ENCODE assay signal across 23 cellular contexts in genomic region chr9:78544260-78544659, GRCh38.
"Had no signal": no experiment of that assay in that cellular context is flagged by ENCODE, and none has a peak within 500 bp of the region (broad histone marks: within the 10 kb centered on the region; RNA-seq: fewer than 3 reads in every experiment).

No MANE protein-coding gene starts in this region.

- FAIRE-seq: keratinocyte had no signal

- H3K4me1 ChIP-seq: foreskin keratinocyte, gastroesophageal sphincter, heart left ventricle, lower lobe of right lung, parathyroid adenoma, suprapubic skin, transverse colon, vagina had no signal

- H3K27me3 ChIP-seq: foreskin keratinocyte, gastroesophageal sphincter, suprapubic skin, transverse colon, vagina had no signal

- H2AFZ ChIP-seq: parathyroid adenoma had no signal

- DNase-seq: dermis blood vessel endothelial cell; effector memory CD4-positive, alpha-beta T cell; foreskin keratinocyte; heart left ventricle; hippocampal formation; left ventricle myocardium superior; lower lobe of right lung; naive thymus-derived CD8-positive, alpha-beta T cell; stimulated activated CD4-positive, alpha-beta T cell treated with anti-CD3 and anti-CD28 coated beads, Interleukin-12 subunit alpha, Interleukin-12 subunit beta, amount 100 ng/mL, for 4 hours; stimulated activated CD4-positive, alpha-beta T cell treated with anti-CD3 and anti-CD28 coated beads, Interleukin-1b, Interleukin-23, amount 100 ng/mL, for 48 hours; stimulated activated CD4-positive, alpha-beta T cell treated with anti-CD3 and anti-CD28 coated beads, Interleukin-4, amount 100 ng/mL, for 1 hour; stimulated activated CD8-positive, alpha-beta memory T cell treated with anti-CD3 and anti-CD28 coated beads, Interleukin-4, amount 100 ng/mL, for 48 hours; stimulated activated naive CD4-positive, alpha-beta T cell; stimulated activated naive CD8-positive, alpha-beta T cell treated with anti-CD3 and anti-CD28 coated beads, Interleukin-15, amount 100 ng/mL, for 72 hours; transverse colon had no signal

- H3K4me3 ChIP-seq: coronary artery, gastroesophageal sphincter, heart left ventricle, lower lobe of right lung, smooth muscle cell, suprapubic skin, transverse colon, vagina had no signal

- H3K4me2 ChIP-seq: smooth muscle cell had no signal

- H3K9me3 ChIP-seq: gastroesophageal sphincter, heart left ventricle, lower lobe of right lung, suprapubic skin, transverse colon, vagina had no signal

- ATAC-seq: foreskin keratinocyte; gastroesophageal sphincter; heart left ventricle; left ventricle myocardium superior; lower lobe of right lung; naive thymus-derived CD8-positive, alpha-beta T cell; sciatic nerve; stimulated activated naive CD8-positive, alpha-beta T cell treated with anti-CD3 and anti-CD28 coated beads, Interleukin-15, amount 100 ng/mL, for 72 hours had no signal

- H3K9ac ChIP-seq: parathyroid adenoma had no signal

- H3K27ac ChIP-seq: coronary artery, foreskin keratinocyte, gastroesophageal sphincter, heart left ventricle, lower lobe of right lung, parathyroid adenoma, suprapubic skin, transverse colon, vagina had no signal

- H3K36me3 ChIP-seq: gastroesophageal sphincter, heart left ventricle, lower lobe of right lung, suprapubic skin, transverse colon, vagina had no signal

- H3K79me2 ChIP-seq: parathyroid adenoma had no signal
